21 cellular contexts compared by ENCODE assay signal in the genomic region with DNA sequence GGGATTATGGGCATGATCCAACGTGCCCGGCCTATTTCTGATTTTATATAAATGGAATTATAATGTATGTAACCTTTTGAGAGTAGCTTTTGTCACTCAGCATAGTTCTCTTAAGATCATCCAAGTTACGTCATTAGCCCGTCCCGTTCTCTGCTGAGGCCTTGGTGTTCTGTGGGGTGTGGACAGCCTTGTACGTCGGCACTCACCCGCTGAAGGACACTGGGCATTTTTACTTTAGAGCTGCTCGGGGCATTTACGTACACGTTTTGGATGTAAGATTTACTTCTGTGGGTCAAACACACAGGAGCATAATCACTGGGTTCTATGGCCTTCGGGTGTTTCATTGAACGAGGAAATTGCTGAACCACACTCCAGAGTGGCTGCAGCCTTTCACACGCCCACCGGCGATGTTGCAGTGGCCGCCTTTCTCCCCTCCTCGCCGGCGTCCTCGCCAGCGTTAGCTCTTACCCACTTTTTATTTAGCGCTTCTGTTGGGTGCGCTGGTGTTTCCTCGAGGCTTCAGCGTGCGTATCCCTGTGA.
DNase-seq lines count a peak whose midpoint lies in the region; ATAC-seq, FAIRE-seq and TF ChIP-seq lines count a peak whose summit lies in the region.
"Had no signal": no experiment of that assay in that cellular context is flagged by ENCODE, and none has a peak within 500 bp of the region (broad histone marks: within the 10 kb centered on the region; RNA-seq: fewer than 3 reads in every experiment).

No MANE protein-coding gene starts in this region.

- no peak for TF ChIP-seq RAD21 in A549 (conservative IDR thresholded peaks at IDR 0.05 in 1 of 2, IDR thresholded peaks at IDR 0.05 in 1 of 2)

- no peak overlapping the region for H4K5ac ChIP-seq in H9 (ENCODE audit: insufficient read length, low read depth, low read length)

- FAIRE-seq in A549 (lab: Jason Lieb, UNC) (no peak), bronchial epithelial cell (lab: Jason Lieb, UNC) (no peak)
- FAIRE-seq: kidney had no signal

- TF ChIP-seq POLR2A in A549 (IDR thresholded peaks at IDR 0.05; ENCODE audit: low read length) = no peak

- POLR2A ChIA-PET in A549 (lab: Yijun Ruan, JAX) = no interaction called here

- H4K8ac ChIP-seq in H9 (replicated peaks; ENCODE audit: insufficient read length, low read depth, low read length) = no peak overlapping the region

- H3K9me3 ChIP-seq in A549 = peaks cover 6% of the 10 kb centered on the region; the same call in 1 of the 3 replicates
- H3K9me3 ChIP-seq in H9 (ENCODE audit: control insufficient read depth, low read depth, low read length) = peaks cover 5% of the 10 kb centered on the region
- H3K9me3 ChIP-seq: Caco-2 had no signal

- no peak overlapping the region for H2AK5ac ChIP-seq in H9 (ENCODE audit: insufficient read length, low read length)

- no peak overlapping the region for H3T11ph ChIP-seq in H9 (ENCODE audit: low read length)

- WGBS in A549 (ENCODE audit: missing lambda C conversion rate) = 91% methylated on average over 27 of the region's 27 CpGs
- no CpG with 5 or more reads among the region's 27 CpGs for WGBS in H9 (ENCODE audit: extremely low coverage, insufficient read length, low lambda C conversion rate)

- H3K79me2 ChIP-seq in H9 (ENCODE audit: insufficient read depth, low read length) = peaks cover 18% of the 10 kb centered on the region; the same call in 1 of the 2 replicates

- TF ChIP-seq CTCF in A549 (IDR thresholded peaks at IDR 0.05) (no peak), H9 (conservative IDR thresholded peaks at IDR 0.05) (no peak), bronchial epithelial cell (IDR thresholded peaks at IDR 0.05; ENCODE audit: insufficient read depth, low read length, severe bottlenecking) (no peak)

- H3K36me3 Mint-ChIP-seq in H9 (ENCODE audit: insufficient read depth in 1 of 3, low read depth in 3 of 3) (peaks cover 60 to 77% (median 61%) of the 10 kb centered on the region in 3 experiments), naive B cell (peaks cover 27 to 60% of the 10 kb centered on the region in 2 donors)

- peak overlapping the region; percentile 9 to 50; a peak in 4 of 6 replicates for H3K27ac ChIP-seq in A549
- H3K27ac ChIP-seq in H9 (ENCODE audit: insufficient read length, low read depth, low read length) = no peak overlapping the region
- H3K27ac ChIP-seq in caudate nucleus (ENCODE audit: low read depth, low read length) = no peak overlapping the region
- H3K27ac ChIP-seq: neutrophil, right atrium auricular region had no signal

- no peak overlapping the region for H2AFZ ChIP-seq in H9 (ENCODE audit: low read length)

- DNase-seq in A549 (ENCODE audit: low read depth in 1 of 2, low spot score in 1 of 2) (no peak), H9 (no peak), bronchial epithelial cell (ENCODE audit: low read depth) (peak; percentile 94), naive B cell (no peak), COR-L47 (lab: John Stamatoyannopoulos, UW) (no peak), caudate nucleus (lab: John Stamatoyannopoulos, UW) (no peak)
- no peak for DNase-seq in effector CD8-positive, alpha-beta T cell (lab: John Stamatoyannopoulos, UW)
- DNase-seq: activated B cell treated with CpG ODN at 0.5 μM for 24 hours; activated CD8-positive, alpha-beta memory T cell treated with anti-CD3 and anti-CD28 coated beads, Interleukin-2, amount 10 ng/mL, durations not matched to agents 7 days and 5 days; Caco-2; EL; kidney; NCI-H2029; NCI-H446; Right ventricle myocardium superior; substantia nigra; T-helper 2 cell had no signal

- no peak overlapping the region for H2BK12ac ChIP-seq in H9 (ENCODE audit: insufficient read length, low read depth, low read length)

- no peak overlapping the region for H2BK5ac ChIP-seq in H9 (ENCODE audit: insufficient read length, low read length)

- H3K18ac ChIP-seq in H9 (ENCODE audit: insufficient read length, low read depth, low read length) = no peak overlapping the region

- H4K91ac ChIP-seq in H9 (ENCODE audit: insufficient read length, low read depth, low read length) = no peak overlapping the region

- H3K4me2 ChIP-seq in A549 = no peak overlapping the region
- no peak overlapping the region for H3K4me2 ChIP-seq in H9 (ENCODE audit: insufficient read depth, insufficient read length, low read length)

- H3K56ac ChIP-seq in H9 (ENCODE audit: insufficient read length, low read depth, low read length) = no peak overlapping the region

- H2BK20ac ChIP-seq in H9 (ENCODE audit: low read depth, low read length, poor library complexity, severe bottlenecking) = no peak overlapping the region

- no peak overlapping the region for H3K23ac ChIP-seq in H9 (ENCODE audit: insufficient read length, low read depth, low read length)

- no peaks in the 10 kb centered on the region for H3K4me1 ChIP-seq in A549
- H3K4me1 ChIP-seq in H9 (ENCODE audit: insufficient read depth, low read length) = no peaks in the 10 kb centered on the region
- H3K4me1 ChIP-seq: Caco-2 had no signal

- no peaks in the 10 kb centered on the region for H3K27me3 ChIP-seq in H9 (ENCODE audit: insufficient read depth, low read length)
- no peaks in the 10 kb centered on the region for H3K27me3 ChIP-seq in bronchial epithelial cell (ENCODE audit: control insufficient read depth, insufficient read depth, low read length)
- H3K27me3 ChIP-seq: neutrophil, right atrium auricular region had no signal

- ATAC-seq in A549 (peak; percentile 51 to 54; a peak in 3 of 6 replicates), naive B cell (ENCODE audit: low read depth in 2 of 2) (no peak), HG03457 (IDR thresholded peaks at IDR 0.05; ENCODE audit: unreplicated experiment) (no peak)
- ATAC-seq: activated CD8-positive, alpha-beta memory T cell treated with anti-CD3 and anti-CD28 coated beads, Interleukin-2, amount 10 ng/mL, durations not matched to agents 7 days and 5 days had no signal

- peaks cover 1% of the 10 kb centered on the region; the same call in 1 of the 2 replicates for H3K27me3 Mint-ChIP-seq in H9 (ENCODE audit: low read depth)
- H3K27me3 Mint-ChIP-seq in naive B cell = no peaks in the 10 kb centered on the region
- H3K27me3 Mint-ChIP-seq: activated B cell treated with CpG ODN at 0.5 μM for 24 hours; activated CD8-positive, alpha-beta memory T cell treated with anti-CD3 and anti-CD28 coated beads, Interleukin-2, amount 10 ng/mL, durations not matched to agents 7 days and 5 days; memory B cell had no signal

- H3K9me3 Mint-ChIP-seq in H9 = peaks cover 26 to 42% of the 10 kb centered on the region in 2 experiments
- H3K9me3 Mint-ChIP-seq in naive B cell = peaks cover 10 to 17% (median 14%) of the 10 kb centered on the region in 7 donors

- H3K27ac Mint-ChIP-seq in H9 = peak overlapping the region in 2 of 3 experiments; percentile 28 to 87; a peak in 3 of 7 replicates
- H3K27ac Mint-ChIP-seq in naive B cell = peak overlapping the region in 4 of 6 donors; percentile 7 to 98 (median 78)

- peaks cover 12% of the 10 kb centered on the region for H3K36me3 ChIP-seq in bronchial epithelial cell (ENCODE audit: control insufficient read depth, insufficient read depth, low read length)

- H4K20me1 ChIP-seq in H9 (ENCODE audit: control insufficient read depth, insufficient read depth, insufficient read length) = no peaks in the 10 kb centered on the region

- H3K4ac ChIP-seq in H9 (ENCODE audit: low read depth, low read length) = no peak overlapping the region

- H2BK120ac ChIP-seq in H9 (ENCODE audit: low read depth, low read length, poor library complexity, severe bottlenecking) = no peak overlapping the region

- no peak overlapping the region for H3K4me3 ChIP-seq in A549
- H3K4me3 ChIP-seq in bronchial epithelial cell (ENCODE audit: low read depth, low read length) = no peak overlapping the region
- H3K4me3 ChIP-seq: right atrium auricular region had no signal

- CTCF ChIA-PET in A549 (lab: Yijun Ruan, JAX) = no interaction called here

- H3K4me3 Mint-ChIP-seq in H9 (no peak overlapping the region), naive B cell (no peak overlapping the region)
- H3K4me3 Mint-ChIP-seq: activated B cell treated with CpG ODN at 0.5 μM for 24 hours; activated CD8-positive, alpha-beta memory T cell treated with anti-CD3 and anti-CD28 coated beads, Interleukin-2, amount 10 ng/mL, durations not matched to agents 7 days and 5 days; memory B cell had no signal

- H2BK15ac ChIP-seq in H9 (ENCODE audit: low read depth, low read length) = no peak overlapping the region

- TF ChIP-seq EP300 in A549 (IDR thresholded peaks at IDR 0.05) = no peak

- H3K9ac ChIP-seq in H9 (ENCODE audit: extremely low read depth, insufficient read length, low read length) = no peak overlapping the region

- H3K4me1 Mint-ChIP-seq in H9 = peaks cover 26 to 33% of the 10 kb centered on the region in 2 experiments
- H3K4me1 Mint-ChIP-seq in naive B cell = peaks cover 36 to 47% (median 39%) of the 10 kb centered on the region in 3 donors

- H3K23me2 ChIP-seq in H9 (ENCODE audit: insufficient read length, low read depth, low read length, poor library complexity, severe bottlenecking) = no peaks in the 10 kb centered on the region

- no peaks in the 10 kb centered on the region for H3K79me1 ChIP-seq in H9 (ENCODE audit: insufficient read depth, low read depth, low read length, poor library complexity, severe bottlenecking)

- no peak overlapping the region for H3K14ac ChIP-seq in H9 (ENCODE audit: insufficient read depth, low read length)

TF ChIP-seq in A549, 52 proteins besides CTCF, POLR2A, EP300 and RAD21 (continues in another document):
- no peak for TF ChIP-seq SMC3 (IDR thresholded peaks at IDR 0.05)
- TF ChIP-seq, protein P1, sequence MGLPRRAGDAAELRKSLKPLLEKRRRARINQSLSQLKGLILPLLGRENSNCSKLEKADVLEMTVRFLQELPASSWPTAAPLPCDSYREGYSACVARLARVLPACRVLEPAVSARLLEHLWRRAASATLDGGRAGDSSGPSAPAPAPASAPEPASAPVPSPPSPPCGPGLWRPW (IDR thresholded peaks at IDR 0.05) = no peak
- TF ChIP-seq HOXA7 (CRISPR knock-in tag; IDR thresholded peaks at IDR 0.05) = no peak
- no peak for TF ChIP-seq BHLHE40 (IDR thresholded peaks at IDR 0.05; ENCODE audit: low read depth, low read length)
- TF ChIP-seq MAFK (IDR thresholded peaks at IDR 0.05; ENCODE audit: partially characterized antibody) = no peak
- no peak for TF ChIP-seq EHMT2 (IDR thresholded peaks at IDR 0.05; ENCODE audit: low read depth)
- TF ChIP-seq, protein P2, sequence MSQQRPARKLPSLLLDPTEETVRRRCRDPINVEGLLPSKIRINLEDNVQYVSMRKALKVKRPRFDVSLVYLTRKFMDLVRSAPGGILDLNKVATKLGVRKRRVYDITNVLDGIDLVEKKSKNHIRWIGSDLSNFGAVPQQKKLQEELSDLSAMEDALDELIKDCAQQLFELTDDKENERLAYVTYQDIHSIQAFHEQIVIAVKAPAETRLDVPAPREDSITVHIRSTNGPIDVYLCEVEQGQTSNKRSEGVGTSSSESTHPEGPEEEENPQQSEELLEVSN (IDR thresholded peaks at IDR 0.05; ENCODE audit: borderline replicate concordance, low read depth) = no peak
- no peak for TF ChIP-seq HOXB5 (CRISPR knock-in tag; IDR thresholded peaks at IDR 0.05)
- TF ChIP-seq KDM5A (IDR thresholded peaks at IDR 0.05) = no peak
- no peak for TF ChIP-seq HEYL (CRISPR knock-in tag; IDR thresholded peaks at IDR 0.05)
- TF ChIP-seq NPAS2 (CRISPR knock-in tag; IDR thresholded peaks at IDR 0.05; ENCODE audit: borderline replicate concordance) = no peak

Comparison
In these comparisons a context has a peak if more than half of its experiments do, and no peak if none do; other contexts are left out.
1. ATAC-seq: peak in A549 (2 of 2); none in naive B cell (0 of 2) and HG03457 (single experiment).
2. H3K27ac ChIP-seq: peak in A549 (2 of 2); none in H9 (single experiment) and caudate nucleus (single experiment).